In the genomic region with DNA sequence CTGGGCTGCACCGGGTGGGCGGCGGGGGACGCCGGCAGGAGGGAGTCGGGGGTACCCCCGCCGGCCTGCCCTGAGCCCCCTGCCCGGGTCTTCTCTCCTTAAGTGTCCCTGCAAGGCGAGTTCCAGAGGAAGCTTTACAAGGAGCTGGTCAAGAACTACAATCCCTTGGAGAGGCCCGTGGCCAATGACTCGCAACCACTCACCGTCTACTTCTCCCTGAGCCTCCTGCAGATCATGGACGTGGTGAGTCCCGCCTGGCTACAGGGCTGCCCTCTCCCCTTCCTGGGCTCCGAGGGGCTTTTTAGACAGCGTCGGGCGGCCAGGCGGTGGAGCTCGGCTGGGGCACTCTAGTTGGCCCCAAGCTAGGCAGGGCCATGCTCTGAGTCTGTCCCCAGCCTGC, we compare ENCODE assay signal across 8 cellular contexts. TPM values are rescaled to one million over a fixed set of nuclear protein-coding genes. Genes with fewer than 3 reads are reported as not detected.
DNase-seq lines count a peak whose midpoint lies in the region; ATAC-seq and TF ChIP-seq lines count a peak whose summit lies in the region.

No MANE protein-coding gene starts in this region.

- H3K36me3 ChIP-seq in HAP-1 (replicated peaks) (no peaks in the 10 kb centered on the region), iPS-18a (ENCODE audit: control insufficient read depth, low read depth, low read length) (no peaks in the 10 kb centered on the region), smooth muscle cell (ENCODE audit: low read depth) (no peaks in the 10 kb centered on the region)

- H3K4me3 Mint-ChIP-seq in T-cell = peak overlapping the region; percentile 18 to 72 (median 34)

- H3K27ac ChIP-seq in iPS-18a (ENCODE audit: low read length) (no peak overlapping the region), smooth muscle cell (ENCODE audit: low read depth) (no peak overlapping the region)

- no peaks in the 10 kb centered on the region for H3K79me2 ChIP-seq in smooth muscle cell (ENCODE audit: low read depth)

- peaks cover 7 to 15% (median 14%) of the 10 kb centered on the region in 3 donors for H3K4me1 Mint-ChIP-seq in T-cell

- DNase-seq in HAP-1 (ENCODE audit: low spot score in 2 of 2) (peak; percentile 41), T-cell (no peak), smooth muscle cell (lab: John Stamatoyannopoulos, UW; ENCODE audit: unreplicated experiment) (no peak), amygdala (lab: John Stamatoyannopoulos, UW) (no peak), Ammon's horn (ENCODE audit: low spot score) (no peak), NCI-H510A treated with DMSO at 0.1 percent for 48 hours (lab: John Stamatoyannopoulos, UW) (no peak)
- no peak for DNase-seq in activated CD8-positive, alpha-beta memory T cell treated with anti-CD3 and anti-CD28 coated beads for 24 hours

- CTCF ChIA-PET in T-cell (lab: Charles Lee) = no interaction called here

- WGBS in smooth muscle cell (ENCODE audit: low lambda C conversion rate) = 3% methylated on average over 18 of the region's 21 CpGs

- H3K27me3 ChIP-seq in HAP-1 (ENCODE audit: low read depth) = no peaks in the 10 kb centered on the region
- H3K27me3 ChIP-seq in iPS-18a (ENCODE audit: control insufficient read depth, insufficient read depth, low read length) = peaks cover 37% of the 10 kb centered on the region
- H3K27me3 ChIP-seq in smooth muscle cell (ENCODE audit: low read depth) = peaks cover 84% of the 10 kb centered on the region

- peaks cover 12% of the 10 kb centered on the region for H3K4me1 ChIP-seq in HAP-1
- peaks cover 4% of the 10 kb centered on the region for H3K4me1 ChIP-seq in iPS-18a (ENCODE audit: control insufficient read depth, low read depth, low read length)
- peaks cover 5% of the 10 kb centered on the region for H3K4me1 ChIP-seq in smooth muscle cell (ENCODE audit: low read depth)

- no peaks in the 10 kb centered on the region for H3K9me3 ChIP-seq in HAP-1
- H3K9me3 ChIP-seq in iPS-18a (ENCODE audit: control insufficient read depth, low read depth, low read length) = no peaks in the 10 kb centered on the region
- H3K9me3 ChIP-seq in smooth muscle cell (replicated peaks; ENCODE audit: low read depth) = no peaks in the 10 kb centered on the region

- H3K9ac ChIP-seq in iPS-18a (ENCODE audit: low read length) (peak overlapping the region; percentile 61), smooth muscle cell (ENCODE audit: low read depth) (no peak overlapping the region)

- no peaks in the 10 kb centered on the region for H3K36me3 Mint-ChIP-seq in T-cell

- POLR2A ChIA-PET in T-cell (lab: Charles Lee) = no interaction called here

- peaks cover 51 to 59% of the 10 kb centered on the region in 2 donors for H3K27me3 Mint-ChIP-seq in T-cell

- peak overlapping the region; percentile 86 for H2AFZ ChIP-seq in smooth muscle cell (ENCODE audit: low read depth)

- no peaks in the 10 kb centered on the region for H3F3A ChIP-seq in smooth muscle cell (ENCODE audit: low read depth)

- ATAC-seq in T-cell (replicated peaks in 1 of 4) = peak in 1 of 4 experiments; percentile 9

- no peaks in the 10 kb centered on the region for H3K9me3 Mint-ChIP-seq in T-cell

- no peaks in the 10 kb centered on the region for H4K20me1 ChIP-seq in smooth muscle cell (ENCODE audit: low read depth)

- H3K27ac Mint-ChIP-seq in T-cell = no peak overlapping the region

- H3K4me3 ChIP-seq in HAP-1 = peak overlapping the region; percentile 54
- peak overlapping the region; percentile 65 for H3K4me3 ChIP-seq in iPS-18a (ENCODE audit: low read length)
- H3K4me3 ChIP-seq in smooth muscle cell = peak overlapping the region; percentile 59

- TF ChIP-seq CTCF in smooth muscle cell (IDR thresholded peaks at IDR 0.05; ENCODE audit: borderline replicate concordance, insufficient read depth, poor library complexity, severe bottlenecking) = no peak

- in situ Hi-C loops in HAP-1 (cut with MboI; ENCODE audit: low sequenced_read_pairs) = no loop called here

- peak overlapping the region; percentile 88 for H3K4me2 ChIP-seq in smooth muscle cell

RNA-seq across cellular contexts. Expression of a gene that starts 0.5 kb away (rescaled TPM):
- total RNA-seq in T-cell (under 1 TPM in 3 of 5 donors, not detected in 2; 0.16 to 0.79 (median 0.35) TPM), smooth muscle cell (1.4 and 2.5 TPM in 2 replicates)
- polyA plus RNA-seq in smooth muscle cell = 1.2 and 1.4 TPM in 2 replicates

Comparison
In these comparisons a context has a peak if more than half of its experiments do, and no peak if none do; other contexts are left out.
1. DNase-seq: peak in HAP-1 (2 of 2); none in T-cell (0 of 34), smooth muscle cell (single experiment), amygdala (0 of 56), activated CD8-positive, alpha-beta memory T cell treated with anti-CD3 and anti-CD28 coated beads for 24 hours (single experiment), Ammon's horn (single experiment) and NCI-H510A treated with DMSO at 0.1 percent for 48 hours (single experiment).
2. Peak in every context shown above with its lines, with median percentiles within 50 percentile points of each other: H3K4me3 ChIP-seq.